ENCODE assay signal across 1 cellular context in the genomic region with DNA sequence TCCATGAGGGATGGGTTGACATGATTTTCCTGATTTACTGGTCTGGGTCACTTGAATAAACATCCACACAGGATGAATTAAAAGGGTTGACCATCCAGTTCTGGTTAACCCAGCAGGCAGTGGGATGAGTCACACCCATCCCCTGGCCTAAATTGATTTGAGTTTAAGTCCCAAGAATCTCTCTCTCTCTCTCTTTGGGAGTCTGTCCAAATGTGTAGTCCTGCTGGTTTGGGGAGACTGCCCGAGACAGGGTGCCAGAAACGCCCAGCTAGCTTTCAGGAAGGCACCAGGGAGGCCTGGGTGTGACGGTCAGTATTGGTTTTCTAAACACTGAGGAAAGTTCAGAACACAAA.
TF ChIP-seq lines count a peak whose summit lies in the region.

No MANE protein-coding gene starts in this region.

TF ChIP-seq in H1, 55 proteins besides CTCF, POLR2A, EP300 and RAD21:
- TF ChIP-seq JUND (IDR thresholded peaks at IDR 0.05; ENCODE audit: low read length), result peak; percentile 33; the same call in 1 of the 2 replicates
- no peak for TF ChIP-seq MAFK (IDR thresholded peaks at IDR 0.05; ENCODE audit: low read depth, low read length)
- TF ChIP-seq, protein P1, sequence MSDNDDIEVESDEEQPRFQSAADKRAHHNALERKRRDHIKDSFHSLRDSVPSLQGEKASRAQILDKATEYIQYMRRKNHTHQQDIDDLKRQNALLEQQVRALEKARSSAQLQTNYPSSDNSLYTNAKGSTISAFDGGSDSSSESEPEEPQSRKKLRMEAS (IDR thresholded peaks at IDR 0.05), result no peak
